In genomic region chr4:168678751-168679366, GRCh38 we compare ENCODE assay signal across 1 cellular context.
TF ChIP-seq lines count a peak whose summit lies in the region.

No MANE protein-coding gene starts in this region.

TF ChIP-seq in HepG2, 621 proteins besides CTCF, POLR2A, EP300 and RAD21 (continued from another document):
- TF ChIP-seq REST (IDR thresholded peaks at IDR 0.05; ENCODE audit: borderline replicate concordance in 1 of 2, low read depth in 1 of 2, low read length in 2 of 2): no peak; a peak in 1 of 4 replicates
- TF ChIP-seq TBX2 (CRISPR knock-in tag; IDR thresholded peaks at IDR 0.05; ENCODE audit: borderline replicate concordance): no peak
- no peak for TF ChIP-seq THAP9 (CRISPR knock-in tag; IDR thresholded peaks at IDR 0.05; ENCODE audit: borderline replicate concordance)
- no peak for TF ChIP-seq CERS6 (CRISPR knock-in tag; IDR thresholded peaks at IDR 0.05)
- TF ChIP-seq ZNF646 (CRISPR knock-in tag; IDR thresholded peaks at IDR 0.05): peak; percentile 21; the same call in 1 of the 2 replicates
